ENCODE assay signal across 25 cellular contexts in genomic region chr6:149383371-149383770, GRCh38. TPM values are rescaled to one million over a fixed set of nuclear protein-coding genes. Genes with fewer than 3 reads are reported as not detected.
"Had no signal": no experiment of that assay in that cellular context is flagged by ENCODE, and none has a peak within 500 bp of the region (broad histone marks: within the 10 kb centered on the region; RNA-seq: fewer than 3 reads in every experiment).

No MANE protein-coding gene starts in this region.

- DNase-seq: activated CD4-positive, alpha-beta T cell treated with anti-CD3 and anti-CD28 coated beads, Interleukin-2, amount 50 U/mL, for 4 hours; activated CD8-positive, alpha-beta memory T cell treated with anti-CD3 and anti-CD28 coated beads, Interleukin-2, amount 50 U/mL, for 4 hours; activated gamma-delta T cell; activated T-cell treated with anti-CD3 and anti-CD28 coated beads, Interleukin-2, amount 50 U/mL, for 48 hours; cerebellar nuclear complex; effector CD8-positive, alpha-beta T cell; heart right ventricle; left ventricle myocardium inferior; occipital lobe; posterior cingulate gyrus; retina; stimulated activated CD4-positive, alpha-beta T cell treated with anti-CD3 and anti-CD28 coated beads, Interleukin-12 subunit alpha, Interleukin-12 subunit beta, amount 100 ng/mL, for 4 hours; stimulated activated CD4-positive, alpha-beta T cell treated with anti-CD3 and anti-CD28 coated beads, Interleukin-1b, Interleukin-23, amount 100 ng/mL, for 48 hours; stimulated activated CD8-positive, alpha-beta memory T cell treated with anti-CD3 and anti-CD28 coated beads, Interleukin-4, amount 100 ng/mL, for 48 hours; SW 1271; uterus had no signal

- FAIRE-seq: endothelial cell of umbilical vein had no signal

- H3K36me3 ChIP-seq: uterus had no signal

- H3K4me3 Mint-ChIP-seq: stimulated activated naive CD8-positive, alpha-beta T cell treated with anti-CD3 and anti-CD28 coated beads, Interleukin-15, Interleukin-2, amounts not matched to agents 100 ng/mL and 50 ng/mL, for 24 hours had no signal

- H3K4me3 ChIP-seq: ascending aorta, esophagus muscularis mucosa, heart right ventricle, left ventricle myocardium inferior, tibial nerve, uterus had no signal

- H3K27ac ChIP-seq: ascending aorta, esophagus muscularis mucosa, heart right ventricle, left ventricle myocardium inferior, tibial nerve, uterus had no signal

- H3K9me3 ChIP-seq: ascending aorta, esophagus muscularis mucosa, left ventricle myocardium inferior, tibial nerve, uterus had no signal

- H3K4me1 ChIP-seq: uterus had no signal

- H3K27me3 Mint-ChIP-seq: stimulated activated naive CD8-positive, alpha-beta T cell treated with anti-CD3 and anti-CD28 coated beads, Interleukin-15, Interleukin-2, amounts not matched to agents 100 ng/mL and 50 ng/mL, for 24 hours had no signal

- ATAC-seq: heart right ventricle had no signal

- H3K27me3 ChIP-seq: ascending aorta, esophagus muscularis mucosa, heart right ventricle, tibial nerve, uterus had no signal

RNA-seq across cellular contexts. Expression of gene SUMO4, which starts 16.7 kb away (rescaled TPM):
- total RNA-seq: ascending aorta, kidney epithelial cell, SK-MEL-5 had no signal
- polyA plus RNA-seq: adipose tissue, neural cell had no signal
